25 cellular contexts compared by ENCODE assay signal in genomic region chr2:112141623-112142001, GRCh38. TPM values are rescaled to one million over a fixed set of nuclear protein-coding genes. Genes with fewer than 3 reads are reported as not detected.
A peak's percentile ranks its signal among the peaks of the same experiment; 100 is the strongest.
DNase-seq lines count a peak whose midpoint lies in the region; ATAC-seq and TF ChIP-seq lines count a peak whose summit lies in the region.
"Had no signal": no experiment of that assay in that cellular context is flagged by ENCODE, and none has a peak within 500 bp of the region (broad histone marks: within the 10 kb centered on the region; RNA-seq: fewer than 3 reads in every experiment).

No MANE protein-coding gene starts in this region.

- H3K9me3 ChIP-seq in mucosa of descending colon: no peaks in the 10 kb centered on the region
- H3K9me3 ChIP-seq: A549; BLaER1 treated with 17β-estradiol and CSF1 and Interleukin-3, amounts not matched to agents 10 nM and 100 nM; lower lobe of right lung had no signal

- no peak for ATAC-seq in activated CD8-positive, alpha-beta T cell treated with anti-CD3 and anti-CD28 coated beads, Interleukin-2, amount 10 ng/mL, durations not matched to agents 7 days and 5 days
- ATAC-seq in activated CD8-positive, alpha-beta T cell treated with anti-CD3 and anti-CD28 coated beads for 36 hours: no peak
- ATAC-seq in HG02852 (IDR thresholded peaks at IDR 0.05; ENCODE audit: unreplicated experiment): no peak
- ATAC-seq in mucosa of descending colon: no peak
- ATAC-seq: GM12878, lower lobe of right lung had no signal

- peaks cover 38% of the 10 kb centered on the region for H3K27me3 Mint-ChIP-seq in activated CD8-positive, alpha-beta T cell treated with anti-CD3 and anti-CD28 coated beads, Interleukin-2, amount 10 ng/mL, durations not matched to agents 7 days and 5 days (ENCODE audit: low read depth)
- H3K27me3 Mint-ChIP-seq in activated CD8-positive, alpha-beta T cell treated with anti-CD3 and anti-CD28 coated beads for 36 hours: peaks cover 18% of the 10 kb centered on the region
- H3K27me3 Mint-ChIP-seq in activated CD4-positive, alpha-beta memory T cell treated with anti-CD3 and anti-CD28 coated beads for 36 hours: peaks cover 18% of the 10 kb centered on the region
- H3K27me3 Mint-ChIP-seq in type B pancreatic cell: peaks cover 30% of the 10 kb centered on the region

- peaks cover 3% of the 10 kb centered on the region for H3K4me1 ChIP-seq in mucosa of descending colon (ENCODE audit: low read depth)

- no peaks in the 10 kb centered on the region for H3K9me3 Mint-ChIP-seq in activated CD8-positive, alpha-beta T cell treated with anti-CD3 and anti-CD28 coated beads, Interleukin-2, amount 10 ng/mL, durations not matched to agents 7 days and 5 days (ENCODE audit: insufficient read depth)
- no peaks in the 10 kb centered on the region for H3K9me3 Mint-ChIP-seq in activated CD8-positive, alpha-beta T cell treated with anti-CD3 and anti-CD28 coated beads for 36 hours
- H3K9me3 Mint-ChIP-seq in activated CD4-positive, alpha-beta memory T cell treated with anti-CD3 and anti-CD28 coated beads for 36 hours: no peaks in the 10 kb centered on the region
- H3K9me3 Mint-ChIP-seq in type B pancreatic cell: no peaks in the 10 kb centered on the region
- H3K9me3 Mint-ChIP-seq: dendritic cell treated with granulocyte-macrophage colony-stimulating factor and Interleukin-4, amounts not matched to agents 40 ng/mL and 50 ng/mL, for 4 days; immature natural killer cell had no signal

- intact Hi-C loops in activated CD8-positive, alpha-beta T cell treated with anti-CD3 and anti-CD28 coated beads for 36 hours (cut with micrococcal nuclease): no loop called here
- intact Hi-C loops in activated CD4-positive, alpha-beta memory T cell treated with anti-CD3 and anti-CD28 coated beads for 36 hours (cut with micrococcal nuclease): no loop called here
- intact Hi-C loops in mucosa of descending colon (cut with DNase I, micrococcal nuclease): no loop called here

- no peaks in the 10 kb centered on the region for H3K36me3 Mint-ChIP-seq in activated CD8-positive, alpha-beta T cell treated with anti-CD3 and anti-CD28 coated beads, Interleukin-2, amount 10 ng/mL, durations not matched to agents 7 days and 5 days (ENCODE audit: low read depth)
- H3K36me3 Mint-ChIP-seq in activated CD8-positive, alpha-beta T cell treated with anti-CD3 and anti-CD28 coated beads for 36 hours (ENCODE audit: low read depth): no peaks in the 10 kb centered on the region
- H3K36me3 Mint-ChIP-seq in activated CD4-positive, alpha-beta memory T cell treated with anti-CD3 and anti-CD28 coated beads for 36 hours: no peaks in the 10 kb centered on the region
- peaks cover 5% of the 10 kb centered on the region for H3K36me3 Mint-ChIP-seq in type B pancreatic cell
- H3K36me3 Mint-ChIP-seq: immature natural killer cell had no signal

- POLR2A ChIA-PET in activated CD8-positive, alpha-beta T cell treated with anti-CD3 and anti-CD28 coated beads, Interleukin-2, amount 10 ng/mL, durations not matched to agents 7 days and 5 days (lab: Charles Lee): no interaction called here
- POLR2A ChIA-PET in activated CD8-positive, alpha-beta T cell treated with anti-CD3 and anti-CD28 coated beads for 36 hours (lab: Charles Lee): no interaction called here
- POLR2A ChIA-PET in activated CD4-positive, alpha-beta memory T cell treated with anti-CD3 and anti-CD28 coated beads for 36 hours (lab: Charles Lee): no interaction called here

- no peaks in the 10 kb centered on the region for H3K36me3 ChIP-seq in mucosa of descending colon (ENCODE audit: low read depth)
- H3K36me3 ChIP-seq: BLaER1 treated with 17β-estradiol and CSF1 and Interleukin-3, amounts not matched to agents 10 nM and 100 nM; cardiac muscle cell; lower lobe of right lung had no signal

- H3K4me3 ChIP-seq in mucosa of descending colon: no peak overlapping the region
- H3K4me3 ChIP-seq: A549; BLaER1 treated with 17β-estradiol and CSF1 and Interleukin-3, amounts not matched to agents 10 nM and 100 nM; cardiac muscle cell; GM12878; lower lobe of right lung had no signal

- no peak overlapping the region for H3K4me3 Mint-ChIP-seq in activated CD8-positive, alpha-beta T cell treated with anti-CD3 and anti-CD28 coated beads, Interleukin-2, amount 10 ng/mL, durations not matched to agents 7 days and 5 days
- no peak overlapping the region for H3K4me3 Mint-ChIP-seq in activated CD8-positive, alpha-beta T cell treated with anti-CD3 and anti-CD28 coated beads for 36 hours
- no peak overlapping the region for H3K4me3 Mint-ChIP-seq in activated CD4-positive, alpha-beta memory T cell treated with anti-CD3 and anti-CD28 coated beads for 36 hours
- peak overlapping the region; percentile 55 for H3K4me3 Mint-ChIP-seq in type B pancreatic cell
- H3K4me3 Mint-ChIP-seq: dendritic cell treated with granulocyte-macrophage colony-stimulating factor and Interleukin-4, amounts not matched to agents 40 ng/mL and 50 ng/mL, for 4 days; immature natural killer cell had no signal

- CTCF ChIA-PET in activated CD8-positive, alpha-beta T cell treated with anti-CD3 and anti-CD28 coated beads, Interleukin-2, amount 10 ng/mL, durations not matched to agents 7 days and 5 days (lab: Charles Lee): interaction anchor here (0.9 kb wide), 1 partner anchor 20 kb away, joined by 3 read pairs; no protein-coding TSS in a partner anchor
- CTCF ChIA-PET in activated CD8-positive, alpha-beta T cell treated with anti-CD3 and anti-CD28 coated beads for 36 hours (lab: Charles Lee): interaction anchor here (0.7 kb wide), 1 partner anchor 14 kb away, joined by 3 read pairs; no protein-coding TSS in a partner anchor
- CTCF ChIA-PET in activated CD4-positive, alpha-beta memory T cell treated with anti-CD3 and anti-CD28 coated beads for 36 hours (lab: Charles Lee): no interaction called here

- H3K27ac Mint-ChIP-seq in activated CD8-positive, alpha-beta T cell treated with anti-CD3 and anti-CD28 coated beads, Interleukin-2, amount 10 ng/mL, durations not matched to agents 7 days and 5 days: no peak overlapping the region
- no peak overlapping the region for H3K27ac Mint-ChIP-seq in activated CD8-positive, alpha-beta T cell treated with anti-CD3 and anti-CD28 coated beads for 36 hours
- H3K27ac Mint-ChIP-seq in activated CD4-positive, alpha-beta memory T cell treated with anti-CD3 and anti-CD28 coated beads for 36 hours: no peak overlapping the region
- peak overlapping the region; percentile 77 for H3K27ac Mint-ChIP-seq in type B pancreatic cell
- H3K27ac Mint-ChIP-seq: dendritic cell treated with granulocyte-macrophage colony-stimulating factor and Interleukin-4, amounts not matched to agents 40 ng/mL and 50 ng/mL, for 4 days; immature natural killer cell had no signal

- H3K4me1 Mint-ChIP-seq in activated CD8-positive, alpha-beta T cell treated with anti-CD3 and anti-CD28 coated beads, Interleukin-2, amount 10 ng/mL, durations not matched to agents 7 days and 5 days (ENCODE audit: low read depth): peaks cover 9% of the 10 kb centered on the region
- H3K4me1 Mint-ChIP-seq in activated CD8-positive, alpha-beta T cell treated with anti-CD3 and anti-CD28 coated beads for 36 hours (ENCODE audit: low read depth): peaks cover 9% of the 10 kb centered on the region
- H3K4me1 Mint-ChIP-seq in activated CD4-positive, alpha-beta memory T cell treated with anti-CD3 and anti-CD28 coated beads for 36 hours (ENCODE audit: low read depth): peaks cover 6% of the 10 kb centered on the region
- peaks cover 3% of the 10 kb centered on the region for H3K4me1 Mint-ChIP-seq in type B pancreatic cell (ENCODE audit: unreplicated experiment)

- no peak for TF ChIP-seq CTCF in activated CD8-positive, alpha-beta T cell treated with anti-CD3 and anti-CD28 coated beads for 36 hours (IDR thresholded peaks at IDR 0.05)
- TF ChIP-seq CTCF in type B pancreatic cell (conservative IDR thresholded peaks at IDR 0.05) (no peak), mucosa of descending colon (IDR thresholded peaks at IDR 0.05) (no peak)

- peak; percentile 11 for DNase-seq in activated CD8-positive, alpha-beta T cell treated with anti-CD3 and anti-CD28 coated beads, Interleukin-2, amount 10 ng/mL, durations not matched to agents 7 days and 5 days
- DNase-seq in activated CD8-positive, alpha-beta T cell treated with anti-CD3 and anti-CD28 coated beads for 36 hours: no peak
- DNase-seq in NCI-H2107 (lab: John Stamatoyannopoulos, UW) (peak; percentile 23), type B pancreatic cell (ENCODE audit: extremely low spot score, unreplicated experiment) (no peak), mucosa of descending colon (no peak), AG08396 (ENCODE audit: low spot score) (no peak)
- peak; percentile 6 for DNase-seq in activated CD4-positive, alpha-beta memory T cell treated with anti-CD3 and anti-CD28 coated beads for 36 hours
- DNase-seq: activated CD4-positive, alpha-beta T cell treated with anti-CD3 and anti-CD28 coated beads for 48 hours; activated naive CD4-positive, alpha-beta T cell; activated T-cell treated with anti-CD3 and anti-CD28 coated beads for 4 hours; GOT3; immature natural killer cell; IMR-90; lower lobe of right lung; NCI-H1436 treated with DMSO at 0.1 percent for 48 hours; NCI-H524 treated with DMSO at 0.1 percent for 48 hours; OCI-M1; Right ventricle myocardium superior; stimulated activated CD4-positive, alpha-beta T cell treated with anti-CD3 and anti-CD28 coated beads, Interleukin-12 subunit alpha, Interleukin-12 subunit beta, amount 100 ng/mL, for 4 hours had no signal

RNA-seq across cellular contexts. Expression of gene FBLN7, which starts 3.4 kb away (rescaled TPM):
- total RNA-seq in activated CD8-positive, alpha-beta T cell treated with anti-CD3 and anti-CD28 coated beads, Interleukin-2, amount 10 ng/mL, durations not matched to agents 7 days and 5 days: under 1 TPM; 0.58 to 0.91 TPM
- total RNA-seq in activated CD8-positive, alpha-beta T cell treated with anti-CD3 and anti-CD28 coated beads for 36 hours: 1 to 10 TPM; 7.4 to 7.9 TPM
- total RNA-seq in activated CD4-positive, alpha-beta memory T cell treated with anti-CD3 and anti-CD28 coated beads for 36 hours: 10 to 100 TPM; 38.9 to 40.2 TPM
- 4.2 and 9.5 TPM in 2 replicates for total RNA-seq in type B pancreatic cell (ENCODE audit: low replicate concordance)
- total RNA-seq in mucosa of descending colon: 1 to 10 TPM in 1 of 3 donors, under 1 TPM in 2; 0.72 to 2.2 (median 0.94) TPM

Comparison
In these comparisons a context has a peak if more than half of its experiments do, and no peak if none do; other contexts are left out.
1. DNase-seq: peak in activated CD8-positive, alpha-beta T cell treated with anti-CD3 and anti-CD28 coated beads, Interleukin-2, amount 10 ng/mL, durations not matched to agents 7 days and 5 days (single experiment), NCI-H2107 (single experiment) and activated CD4-positive, alpha-beta memory T cell treated with anti-CD3 and anti-CD28 coated beads for 36 hours (single experiment); none in activated CD8-positive, alpha-beta T cell treated with anti-CD3 and anti-CD28 coated beads for 36 hours (single experiment), type B pancreatic cell (single experiment), mucosa of descending colon (0 of 3) and AG08396 (single experiment).